ENCODE assay signal across 8 cellular contexts in genomic region chr1:2583871-2584341, GRCh38. TPM values are rescaled to one million over a fixed set of nuclear protein-coding genes. Genes with fewer than 3 reads are reported as not detected.
DNase-seq lines count a peak whose midpoint lies in the region; ATAC-seq, FAIRE-seq and TF ChIP-seq lines count a peak whose summit lies in the region.

No MANE protein-coding gene starts in this region.

- peak overlapping the region in 2 of 4 donors; percentile 100 for H3K27ac ChIP-seq in sigmoid colon

- TF ChIP-seq CTCF in sigmoid colon (IDR thresholded peaks at IDR 0.05) = no peak

- H3K9me3 ChIP-seq in sigmoid colon = no peaks in the 10 kb centered on the region

- FAIRE-seq in frontal cortex (lab: Jason Lieb, UNC) = no peak

- peaks cover 0 to 18% (median under 1%) of the 10 kb centered on the region in 3 donors for H3K27me3 ChIP-seq in sigmoid colon

- no peak for TF ChIP-seq POLR2A in sigmoid colon (IDR thresholded peaks at IDR 0.05)

- DNase-seq in stimulated activated CD4-positive, alpha-beta T cell treated with anti-CD3 and anti-CD28 coated beads, Interleukin-4, amount 100 ng/mL, for 24 hours = peak; percentile 55
- DNase-seq in stimulated activated CD4-positive, alpha-beta T cell treated with anti-CD3 and anti-CD28 coated beads, Interleukin-2, amount 100 ng/mL, for 48 hours = no peak
- peak; percentile 40 for DNase-seq in activated CD4-positive, alpha-beta T cell treated with anti-CD3 and anti-CD28 coated beads for 48 hours
- DNase-seq in left kidney (ENCODE audit: low read depth, low spot score) = peak; percentile 68
- no peak for DNase-seq in frontal cortex (ENCODE audit: low spot score in 2 of 2)
- no peak for DNase-seq in cortex of kidney (lab: John Stamatoyannopoulos, UW)
- DNase-seq in sigmoid colon = no peak

- 59 to 68% methylated on average over 14 of the region's 14 CpGs for WGBS in sigmoid colon, 2 donors

- H3K4me1 ChIP-seq in sigmoid colon = peaks cover 0 to 40% (median 33%) of the 10 kb centered on the region in 4 donors

- H3K4me3 ChIP-seq in sigmoid colon = no peak overlapping the region

- ATAC-seq in GM18498 (IDR thresholded peaks at IDR 0.05; ENCODE audit: unreplicated experiment) = no peak

- H3K36me3 ChIP-seq in sigmoid colon = peaks cover 0 to 2% (median 0%) of the 10 kb centered on the region in 4 donors

- no peak for TF ChIP-seq EP300 in sigmoid colon (IDR thresholded peaks at IDR 0.05)

- intact Hi-C loops in sigmoid colon (cut with DNase I) = loop anchor here (2.0 kb wide), 2 partner anchors 27 to 171 kb away; partner anchors contain the start of genes PEX10 and TNFRSF14

RNA-seq across cellular contexts. Expression of gene PRXL2B, which starts 2.7 kb away (rescaled TPM):
- total RNA-seq in frontal cortex (12.6 TPM), sigmoid colon (10 to 100 TPM in 3 of 4 donors, 1 to 10 TPM in 1; 8.6 to 18.2 (median 15.3) TPM)
- polyA plus RNA-seq in sigmoid colon = 10 to 100 TPM; 28.2 to 53.2 (median 42.1) TPM

RNA-seq across cellular contexts. Expression of gene TNFRSF14, which starts 27.7 kb away (rescaled TPM):
- total RNA-seq in frontal cortex = 2.4 TPM
- 10 to 100 TPM; 37.5 to 73.4 (median 60.4) TPM for total RNA-seq in sigmoid colon
- 100 to 1,000 TPM in 1 of 3 donors, 10 to 100 TPM in 2; 53.5 to 185 (median 64.7) TPM for polyA plus RNA-seq in sigmoid colon

RNA-seq across cellular contexts. Expression of gene MMEL1, which starts 48.9 kb away (rescaled TPM):
- 7.3 TPM for total RNA-seq in frontal cortex
- total RNA-seq in sigmoid colon = 1 to 10 TPM in 2 of 4 donors, under 1 TPM in 1, not detected in 1; 0.66 to 3.4 (median 2.9) TPM
- polyA plus RNA-seq in sigmoid colon = 10 to 100 TPM in 2 of 3 donors, 1 to 10 TPM in 1; 5.0 to 37.2 (median 14.8) TPM

RNA-seq across cellular contexts. Expression of gene HES5, which starts 53.8 kb away (rescaled TPM):
- total RNA-seq in frontal cortex (41.2 TPM), sigmoid colon (under 1 TPM in 1 of 4 donors, not detected in 3; 0.36 TPM)
- polyA plus RNA-seq in sigmoid colon = 1 to 10 TPM in 1 of 3 donors, under 1 TPM in 1, not detected in 1; 0.61 to 1.2 TPM

RNA-seq across cellular contexts. Expression of gene PANK4, which starts 57.5 kb away (rescaled TPM):
- 32.6 TPM for total RNA-seq in frontal cortex
- 10 to 100 TPM; 23.6 to 37.7 (median 27.9) TPM for total RNA-seq in sigmoid colon
- polyA plus RNA-seq in sigmoid colon = 10 to 100 TPM; 11.4 to 25.4 (median 13.4) TPM

Comparison
In these comparisons a context has a peak if more than half of its experiments do, and no peak if none do; other contexts are left out.
1. DNase-seq: peak in stimulated activated CD4-positive, alpha-beta T cell treated with anti-CD3 and anti-CD28 coated beads, Interleukin-4, amount 100 ng/mL, for 24 hours (single experiment), activated CD4-positive, alpha-beta T cell treated with anti-CD3 and anti-CD28 coated beads for 48 hours (single experiment) and left kidney (single experiment); none in stimulated activated CD4-positive, alpha-beta T cell treated with anti-CD3 and anti-CD28 coated beads, Interleukin-2, amount 100 ng/mL, for 48 hours (0 of 2), frontal cortex (0 of 2), cortex of kidney (single experiment) and sigmoid colon (single experiment).
2. RNA of gene TNFRSF14, which starts 27.7 kb away (total RNA-seq): 37.5 to 73.4 TPM in sigmoid colon; 2.4 TPM in frontal cortex (single experiment); every median in the first group is over 10 times any median in the second.